19 cellular contexts compared by ENCODE assay signal in the genomic region with DNA sequence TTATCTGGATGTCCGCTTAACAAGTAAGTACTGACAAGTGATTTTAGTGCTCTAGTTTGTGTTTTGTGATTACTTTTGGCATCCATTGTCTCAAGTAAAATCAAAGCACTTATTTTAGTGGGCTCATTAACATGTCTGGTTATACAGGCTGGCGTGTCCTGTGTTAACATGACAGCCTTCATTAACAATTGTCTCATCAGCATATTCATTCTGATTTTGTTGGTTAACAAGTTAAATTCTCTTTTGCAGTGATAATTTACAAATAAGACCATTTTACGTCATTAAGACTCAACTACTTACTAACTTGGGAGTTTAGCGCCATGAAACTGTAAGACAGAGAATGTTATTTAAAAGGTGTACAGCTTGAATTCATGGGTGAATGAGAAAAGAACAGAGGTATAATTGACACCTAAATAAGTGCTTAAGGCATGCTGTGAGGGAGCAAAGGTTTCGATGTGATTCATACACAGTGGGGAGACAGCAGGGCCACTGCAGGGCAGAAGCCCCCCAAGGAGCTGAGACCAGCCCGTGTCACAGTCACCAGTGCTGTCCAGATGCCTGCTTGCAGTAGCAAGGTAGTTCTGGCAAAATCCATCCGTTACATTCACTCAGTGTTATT.
"Had no signal": no experiment of that assay in that cellular context is flagged by ENCODE, and none has a peak within 500 bp of the region (broad histone marks: within the 10 kb centered on the region; RNA-seq: fewer than 3 reads in every experiment).

No MANE protein-coding gene starts in this region.

- FAIRE-seq: RCC 7860 had no signal

- H3K9ac ChIP-seq: SK-N-SH had no signal

- DNase-seq: KBM-7, MV-4-11, NCI-H1048, NCI-H1105, NCI-H1417, NCI-H1436 treated with DMSO at 0.1 percent for 48 hours, NCI-H1694, NCI-H187 treated with DMSO at 0.1 percent for 48 hours, NCI-H2029 treated with DMSO at 0.1 percent for 48 hours, NCI-H2171 treated with DMSO at 0.1 percent for 48 hours, NCI-H524, NCI-H526 treated with DMSO at 0.1 percent for 48 hours, NCI-H774, Right ventricle myocardium superior, RPMI8226, SIG-M5, SK-N-SH, SW 1271 had no signal

- H3K4me2 ChIP-seq: SK-N-SH had no signal

- H3K9me3 ChIP-seq: SK-N-SH had no signal
